In genomic region chr5:125412561-125413535, GRCh38 we compare ENCODE assay signal across 8 cellular contexts.
DNase-seq lines count a peak whose midpoint lies in the region; ATAC-seq lines count a peak whose summit lies in the region.

No MANE protein-coding gene starts in this region.

- H3K9me3 Mint-ChIP-seq in stimulated activated naive B cell treated with anti-CD40 and anti-IgM and Interleukin-4, amounts not matched to agents 10 μg/mL and 1 μg/mL and 100 μg/mL, for 72 hours: no peaks in the 10 kb centered on the region

- H3K4me1 Mint-ChIP-seq in stimulated activated naive B cell treated with anti-CD40 and anti-IgM and Interleukin-4, amounts not matched to agents 10 μg/mL and 1 μg/mL and 100 μg/mL, for 72 hours: peaks cover 25 to 36% of the 10 kb centered on the region in 2 donors

- ATAC-seq in GM18867 (IDR thresholded peaks at IDR 0.05; ENCODE audit: unreplicated experiment) (peak; percentile 30), HG03196 (IDR thresholded peaks at IDR 0.05; ENCODE audit: unreplicated experiment) (peak; percentile 44), HG02885 (IDR thresholded peaks at IDR 0.05; ENCODE audit: poor library complexity, unreplicated experiment) (no peak)
- ATAC-seq in stimulated activated naive B cell treated with anti-CD40 and anti-IgM and Interleukin-4, amounts not matched to agents 10 μg/mL and 1 μg/mL and 100 μg/mL, for 72 hours (replicated peaks): peak; percentile 56 to 65

- peak overlapping the region; percentile 97 for H3K27ac ChIP-seq in cingulate gyrus (ENCODE audit: low read depth, low read length)

- no peaks in the 10 kb centered on the region for H3K36me3 Mint-ChIP-seq in stimulated activated naive B cell treated with anti-CD40 and anti-IgM and Interleukin-4, amounts not matched to agents 10 μg/mL and 1 μg/mL and 100 μg/mL, for 72 hours

- H3K27me3 Mint-ChIP-seq in stimulated activated naive B cell treated with anti-CD40 and anti-IgM and Interleukin-4, amounts not matched to agents 10 μg/mL and 1 μg/mL and 100 μg/mL, for 72 hours: no peaks in the 10 kb centered on the region

- peak overlapping the region; percentile 82 for H3K27ac Mint-ChIP-seq in stimulated activated naive B cell treated with anti-CD40 and anti-IgM and Interleukin-4, amounts not matched to agents 10 μg/mL and 1 μg/mL and 100 μg/mL, for 72 hours

- peak; percentile 66 for DNase-seq in NCI-H526 treated with DMSO at 0.1 percent for 48 hours (lab: John Stamatoyannopoulos, UW)
- DNase-seq in kidney tubule cell (ENCODE audit: low spot score): peak; percentile 98
- peak; percentile 16 for DNase-seq in stimulated activated naive B cell treated with anti-CD40 and anti-IgM and Interleukin-4, amounts not matched to agents 10 μg/mL and 1 μg/mL and 100 μg/mL, for 72 hours
- DNase-seq in GF-D8 (lab: John Stamatoyannopoulos, UW): no peak

- H3K4me3 Mint-ChIP-seq in stimulated activated naive B cell treated with anti-CD40 and anti-IgM and Interleukin-4, amounts not matched to agents 10 μg/mL and 1 μg/mL and 100 μg/mL, for 72 hours: peak overlapping the region; percentile 25 to 71
